Comparison of ENCODE assay signal across 29 cellular contexts in the genomic region with DNA sequence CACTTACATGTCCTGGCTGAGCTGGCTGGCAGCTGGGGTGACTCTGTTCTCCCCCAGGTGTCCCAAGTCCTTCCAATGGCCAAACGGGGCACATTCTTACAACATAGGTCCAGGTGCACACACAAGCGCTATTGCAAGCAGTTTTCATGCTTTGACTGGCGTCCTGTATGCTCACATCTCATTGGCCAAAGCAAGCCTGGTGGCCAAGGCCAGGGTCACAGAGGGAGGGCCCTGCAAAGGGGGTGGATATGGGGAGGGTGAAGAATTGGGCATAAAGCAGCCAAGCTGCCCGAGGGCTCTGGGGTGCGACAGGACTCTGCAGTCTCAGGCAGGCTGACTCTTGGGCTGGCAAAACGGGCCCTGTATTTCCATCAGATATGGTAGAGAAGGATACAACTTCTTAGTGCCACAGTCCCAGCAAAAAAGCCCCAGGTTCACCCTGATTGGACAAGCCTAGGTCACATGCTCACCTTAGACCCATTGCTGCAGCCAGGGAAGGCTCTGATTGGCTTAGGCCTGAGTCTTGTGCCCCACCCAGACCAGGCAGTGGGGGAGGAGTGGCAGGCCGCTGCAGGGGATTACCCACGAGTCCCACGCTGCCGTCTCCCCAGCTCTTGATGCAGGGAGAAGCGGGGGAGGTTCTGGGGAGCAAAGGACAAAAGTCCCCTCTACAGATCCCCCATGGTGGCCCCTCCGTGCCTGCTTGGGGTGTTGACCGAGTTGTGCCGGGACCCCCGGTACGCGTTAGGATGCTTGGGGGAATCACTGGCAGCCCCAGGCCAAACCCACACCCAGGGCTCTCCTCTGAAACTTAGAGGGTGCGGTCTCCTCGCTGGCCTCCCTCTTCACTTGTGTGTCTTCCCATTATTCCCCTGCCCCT.
A peak's percentile ranks its signal among the peaks of the same experiment; 100 is the strongest.
DNase-seq lines count a peak whose midpoint lies in the region; ATAC-seq, FAIRE-seq and TF ChIP-seq lines count a peak whose summit lies in the region.
"Had no signal": no experiment of that assay in that cellular context is flagged by ENCODE, and none has a peak within 500 bp of the region (broad histone marks: within the 10 kb centered on the region; RNA-seq: fewer than 3 reads in every experiment).

No MANE protein-coding gene starts in this region.

- H3K9ac ChIP-seq in kidney (ENCODE audit: low read length in 2 of 2) (no peak overlapping the region), colonic mucosa (ENCODE audit: low read depth in 2 of 2, low read length in 2 of 2) (no peak overlapping the region)
- H3K9ac ChIP-seq: SK-N-SH had no signal

- ATAC-seq in GM18502 (IDR thresholded peaks at IDR 0.05; ENCODE audit: poor library complexity, unreplicated experiment) (no peak), GM21515 (IDR thresholded peaks at IDR 0.05; ENCODE audit: unreplicated experiment) (no peak)
- ATAC-seq in activated CD8-positive, alpha-beta memory T cell treated with anti-CD3 and anti-CD28 coated beads, Interleukin-2, amount 10 ng/mL, durations not matched to agents 7 days and 5 days = no peak
- ATAC-seq: activated T-cell treated with anti-CD3 and anti-CD28 coated beads, Interleukin-2, amount 50 U/mL, for 72 hours; lower lobe of right lung; mucosa of descending colon; sciatic nerve had no signal

- no peaks in the 10 kb centered on the region for H3K36me3 Mint-ChIP-seq in activated CD8-positive, alpha-beta memory T cell treated with anti-CD3 and anti-CD28 coated beads, Interleukin-2, amount 10 ng/mL, durations not matched to agents 7 days and 5 days

- TF ChIP-seq CTCF in kidney (IDR thresholded peaks at IDR 0.05; ENCODE audit: borderline replicate concordance, extremely low read depth, insufficient read depth) (no peak), colonic mucosa (IDR thresholded peaks at IDR 0.05) (no peak)

- no peaks in the 10 kb centered on the region for H3K4me1 Mint-ChIP-seq in activated CD8-positive, alpha-beta memory T cell treated with anti-CD3 and anti-CD28 coated beads, Interleukin-2, amount 10 ng/mL, durations not matched to agents 7 days and 5 days

- H3K9me3 ChIP-seq in kidney (ENCODE audit: control insufficient read depth in 1 of 2, low read length in 2 of 2) = no peaks in the 10 kb centered on the region
- no peaks in the 10 kb centered on the region for H3K9me3 ChIP-seq in colonic mucosa
- H3K9me3 ChIP-seq: esophagus squamous epithelium, lower lobe of right lung, mucosa of descending colon, SK-N-SH, vagina had no signal

- H3K27me3 ChIP-seq in H7 (ENCODE audit: control insufficient read depth, insufficient read depth, low read length) (no peaks in the 10 kb centered on the region), colonic mucosa (no peaks in the 10 kb centered on the region)
- H3K27me3 ChIP-seq: esophagus squamous epithelium, vagina had no signal

- no peak overlapping the region for H3K27ac Mint-ChIP-seq in activated CD8-positive, alpha-beta memory T cell treated with anti-CD3 and anti-CD28 coated beads, Interleukin-2, amount 10 ng/mL, durations not matched to agents 7 days and 5 days
- H3K27ac Mint-ChIP-seq: activated naive CD4-positive, alpha-beta T cell treated with anti-CD3 and anti-CD28 coated beads for 36 hours; activated T-cell treated with anti-CD3 and anti-CD28 coated beads, Interleukin-2, amount 50 U/mL, for 72 hours; nephron had no signal

- no peaks in the 10 kb centered on the region for H3K27me3 Mint-ChIP-seq in activated CD8-positive, alpha-beta memory T cell treated with anti-CD3 and anti-CD28 coated beads, Interleukin-2, amount 10 ng/mL, durations not matched to agents 7 days and 5 days

- H3K4me3 ChIP-seq in H7 (ENCODE audit: insufficient read depth, low read depth, low read length) = no peak overlapping the region
- H3K4me3 ChIP-seq in kidney (ENCODE audit: low read length in 2 of 2) = no peak overlapping the region
- H3K4me3 ChIP-seq in colonic mucosa = no peak overlapping the region
- H3K4me3 ChIP-seq: coronary artery, esophagus squamous epithelium, lower lobe of right lung, mucosa of descending colon, vagina had no signal

- H3K9me3 Mint-ChIP-seq in activated CD8-positive, alpha-beta memory T cell treated with anti-CD3 and anti-CD28 coated beads, Interleukin-2, amount 10 ng/mL, durations not matched to agents 7 days and 5 days (ENCODE audit: low read depth) = no peaks in the 10 kb centered on the region
- H3K9me3 Mint-ChIP-seq: activated naive CD4-positive, alpha-beta T cell treated with anti-CD3 and anti-CD28 coated beads for 36 hours; activated T-cell treated with anti-CD3 and anti-CD28 coated beads, Interleukin-2, amount 50 U/mL, for 72 hours; nephron had no signal

- intact Hi-C loops in kidney (cut with DNase I) = no loop called here
- intact Hi-C loops in colonic mucosa (cut with DNase I) = no loop called here

- DNase-seq in Caki2 (ENCODE audit: low read depth) (peak; percentile 33), H7 (peak; percentile 90), RPMI8226 (peak; percentile 87), kidney (peak; percentile 66), colonic mucosa (no peak)
- DNase-seq in activated CD8-positive, alpha-beta memory T cell treated with anti-CD3 and anti-CD28 coated beads, Interleukin-2, amount 10 ng/mL, durations not matched to agents 7 days and 5 days = no peak
- DNase-seq: activated CD4-positive, alpha-beta T cell treated with anti-CD3 and anti-CD28 coated beads for 48 hours; activated naive CD4-positive, alpha-beta T cell treated with anti-CD3 and anti-CD28 coated beads for 36 hours; activated T-cell treated with anti-CD3 and anti-CD28 coated beads, Interleukin-2, amount 50 U/mL, for 72 hours; esophagus squamous epithelium; GDM1; KG1; lower lobe of right lung; NCI-H187; NCI-H526; stimulated activated CD4-positive, alpha-beta T cell treated with anti-CD3 and anti-CD28 coated beads, Interleukin-4, amount 100 ng/mL, for 4 hours; stimulated activated naive CD4-positive, alpha-beta T cell; T-helper 2 cell had no signal

- in situ Hi-C loops in Caki2 (cut with HindIII; ENCODE audit: low pct_unique_long_range_greater_than_20kb, low sequenced_read_pairs) = no loop called here

- no peak for FAIRE-seq in kidney (lab: Jason Lieb, UNC)
- FAIRE-seq: GM12891 had no signal

- H3K27ac ChIP-seq in kidney (ENCODE audit: low read depth in 2 of 2, low read length in 2 of 2) (no peak overlapping the region), colonic mucosa (no peak overlapping the region)
- H3K27ac ChIP-seq: C4-2B, coronary artery, esophagus squamous epithelium, lower lobe of right lung, RWPE1, vagina had no signal

- H3K4me3 Mint-ChIP-seq in activated CD8-positive, alpha-beta memory T cell treated with anti-CD3 and anti-CD28 coated beads, Interleukin-2, amount 10 ng/mL, durations not matched to agents 7 days and 5 days = no peak overlapping the region
- H3K4me3 Mint-ChIP-seq: activated naive CD4-positive, alpha-beta T cell treated with anti-CD3 and anti-CD28 coated beads for 36 hours; activated T-cell treated with anti-CD3 and anti-CD28 coated beads, Interleukin-2, amount 50 U/mL, for 72 hours; nephron had no signal

- H3K4me1 ChIP-seq in kidney (ENCODE audit: control insufficient read depth in 1 of 2, insufficient read depth in 1 of 2, low read depth in 1 of 2, low read length in 2 of 2) (no peaks in the 10 kb centered on the region), colonic mucosa (no peaks in the 10 kb centered on the region)
- H3K4me1 ChIP-seq: esophagus squamous epithelium, lower lobe of right lung, vagina had no signal

- CTCF ChIA-PET in activated CD8-positive, alpha-beta memory T cell treated with anti-CD3 and anti-CD28 coated beads, Interleukin-2, amount 10 ng/mL, durations not matched to agents 7 days and 5 days (lab: Charles Lee) = no interaction called here

- H3K36me3 ChIP-seq in H7 (replicated peaks; ENCODE audit: control insufficient read depth, insufficient read depth, low read length) (no peaks in the 10 kb centered on the region; the same call in none of the 2 replicates), kidney (ENCODE audit: control insufficient read depth in 1 of 2, insufficient read depth in 2 of 2, low read length in 2 of 2) (peaks cover 0 to 2% of the 10 kb centered on the region in 2 donors), colonic mucosa (no peaks in the 10 kb centered on the region)
- H3K36me3 ChIP-seq: esophagus squamous epithelium, lower lobe of right lung, vagina had no signal

Comparison
In these comparisons a context has a peak if more than half of its experiments do, and no peak if none do; other contexts are left out.
1. DNase-seq: peak in Caki2 (single experiment), H7 (single experiment), RPMI8226 (single experiment) and kidney (single experiment); none in activated CD8-positive, alpha-beta memory T cell treated with anti-CD3 and anti-CD28 coated beads, Interleukin-2, amount 10 ng/mL, durations not matched to agents 7 days and 5 days (single experiment) and colonic mucosa (single experiment).